Comparison of ENCODE assay signal across 28 cellular contexts in genomic region chrX:49249616-49250015, GRCh38. TPM values are rescaled to one million over a fixed set of nuclear protein-coding genes. Genes with fewer than 3 reads are reported as not detected.
A peak's percentile ranks its signal among the peaks of the same experiment; 100 is the strongest.
DNase-seq lines count a peak whose midpoint lies in the region; ATAC-seq, FAIRE-seq and TF ChIP-seq lines count a peak whose summit lies in the region.
"Had no signal": no experiment of that assay in that cellular context is flagged by ENCODE, and none has a peak within 500 bp of the region (broad histone marks: within the 10 kb centered on the region; RNA-seq: fewer than 3 reads in every experiment).

No MANE protein-coding gene starts in this region.

- FAIRE-seq in kidney (lab: Jason Lieb, UNC), result no peak
- FAIRE-seq: A204.1, GM12892, GM19239, H1 had no signal

- POLR2A ChIA-PET in activated CD8-positive, alpha-beta T cell treated with anti-CD3 and anti-CD28 coated beads, Interleukin-2, amount 10 ng/mL, durations not matched to agents 7 days and 5 days (lab: Charles Lee), result interaction anchor here (0.6 to 1.4 kb wide), 3 partner anchors 9 to 83 kb away, joined by 3 to 4 read pairs (median 4); no protein-coding TSS in a partner anchor

- H3K4me1 ChIP-seq in kidney (ENCODE audit: control insufficient read depth in 1 of 2, insufficient read depth in 1 of 2, low read depth in 1 of 2, low read length in 2 of 2), result no peaks in the 10 kb centered on the region
- H3K4me1 ChIP-seq in spleen, result peaks cover 0 to 9% (median 0%) of the 10 kb centered on the region in 6 donors
- H3K4me1 ChIP-seq: BE2C had no signal

- H3K36me3 ChIP-seq in kidney (ENCODE audit: control insufficient read depth in 1 of 2, insufficient read depth in 2 of 2, low read length in 2 of 2) (peaks cover 0 to 4% of the 10 kb centered on the region in 2 donors), spleen (peaks cover 0 to 70% (median 30%) of the 10 kb centered on the region in 6 donors)
- H3K36me3 ChIP-seq: BE2C had no signal

- CTCF ChIA-PET in activated CD8-positive, alpha-beta T cell treated with anti-CD3 and anti-CD28 coated beads, Interleukin-2, amount 10 ng/mL, durations not matched to agents 7 days and 5 days (lab: Charles Lee), result no interaction called here

- no peak overlapping the region for H3K4me3 ChIP-seq in kidney (ENCODE audit: low read length in 2 of 2)
- H3K4me3 ChIP-seq in spleen, result no peak overlapping the region
- H3K4me3 ChIP-seq: BLaER1 treated with 17β-estradiol and CSF1 and Interleukin-3, amounts not matched to agents 10 nM and 100 nM; GM23248 had no signal

- H3K27me3 ChIP-seq in spleen (replicated peaks in 1 of 7), result no peaks in the 10 kb centered on the region
- H3K27me3 ChIP-seq: BE2C had no signal

- no peaks in the 10 kb centered on the region for H3K27me3 Mint-ChIP-seq in activated CD8-positive, alpha-beta T cell treated with anti-CD3 and anti-CD28 coated beads, Interleukin-2, amount 10 ng/mL, durations not matched to agents 7 days and 5 days (ENCODE audit: low read depth)
- H3K27me3 Mint-ChIP-seq: CD4-positive, alpha-beta memory T cell had no signal

- WGBS in spleen, 5 donors, result 81 to 94% (median 90%) methylated on average over 2 to 9 of the region's 9 CpGs

- H3K9me3 ChIP-seq in kidney (ENCODE audit: control insufficient read depth in 1 of 2, low read length in 2 of 2) (no peaks in the 10 kb centered on the region), spleen (no peaks in the 10 kb centered on the region)
- H3K9me3 ChIP-seq: BE2C; BLaER1 treated with 17β-estradiol and CSF1 and Interleukin-3, amounts not matched to agents 10 nM and 100 nM had no signal

- intact Hi-C loops in kidney (cut with DNase I) (no loop called here), spleen (cut with DNase I; ENCODE audit: low total_unique reads) (no loop called here)

- ATAC-seq in activated CD4-positive, CD25-positive, alpha-beta regulatory T cell treated with anti-CD3 and anti-CD28 coated beads, Interleukin-2, amount 50 U/mL, for 24 hours, result peak; percentile 2
- ATAC-seq in activated CD8-positive, alpha-beta T cell treated with anti-CD3 and anti-CD28 coated beads, Interleukin-2, amount 10 ng/mL, durations not matched to agents 7 days and 5 days, result no peak
- ATAC-seq: HCT116 had no signal

- DNase-seq in activated CD4-positive, CD25-positive, alpha-beta regulatory T cell (lab: John Stamatoyannopoulos, UW), result no peak
- DNase-seq in activated CD8-positive, alpha-beta T cell treated with anti-CD3 and anti-CD28 coated beads, Interleukin-2, amount 10 ng/mL, durations not matched to agents 7 days and 5 days, result no peak
- DNase-seq in kidney, result peak; percentile 41
- DNase-seq in HuH-7 (ENCODE audit: low spot score), result no peak
- DNase-seq in spleen, result no peak
- DNase-seq in activated CD4-positive, alpha-beta T cell treated with anti-CD3 and anti-CD28 coated beads for 48 hours, result no peak
- no peak for DNase-seq in NOMO-1 treated with DMSO at 0.1 percent for 48 hours (lab: John Stamatoyannopoulos, UW; ENCODE audit: unreplicated experiment)
- DNase-seq: ACHN; AML-193; BE2C; Calu3; CD4-positive, alpha-beta memory T cell; COR-L47; DMS53; DMS79 treated with DMSO at 0.1 percent for 48 hours; GM23248; H9 had no signal

- no peak overlapping the region for H3K9ac ChIP-seq in kidney (ENCODE audit: low read length in 2 of 2)
- H3K9ac ChIP-seq: BLaER1 treated with 17β-estradiol and CSF1 and Interleukin-3, amounts not matched to agents 10 nM and 100 nM; GM23248 had no signal

- no peak overlapping the region for H3K4me3 Mint-ChIP-seq in activated CD8-positive, alpha-beta T cell treated with anti-CD3 and anti-CD28 coated beads, Interleukin-2, amount 10 ng/mL, durations not matched to agents 7 days and 5 days
- H3K4me3 Mint-ChIP-seq: CD14-positive monocyte; CD4-positive, alpha-beta memory T cell; H9 had no signal

- H3K27ac ChIP-seq in kidney (ENCODE audit: low read depth in 2 of 2, low read length in 2 of 2) (no peak overlapping the region), spleen (no peak overlapping the region)
- H3K27ac ChIP-seq: 22Rv1; BLaER1 treated with 17β-estradiol and CSF1 and Interleukin-3, amounts not matched to agents 10 nM and 100 nM; GM23248 had no signal

- H3K9me3 Mint-ChIP-seq in activated CD8-positive, alpha-beta T cell treated with anti-CD3 and anti-CD28 coated beads, Interleukin-2, amount 10 ng/mL, durations not matched to agents 7 days and 5 days (ENCODE audit: insufficient read depth), result no peaks in the 10 kb centered on the region
- H3K9me3 Mint-ChIP-seq: CD14-positive monocyte had no signal

- peak overlapping the region; percentile 11 for H3K27ac Mint-ChIP-seq in activated CD8-positive, alpha-beta T cell treated with anti-CD3 and anti-CD28 coated beads, Interleukin-2, amount 10 ng/mL, durations not matched to agents 7 days and 5 days

- TF ChIP-seq CTCF in kidney (IDR thresholded peaks at IDR 0.05; ENCODE audit: borderline replicate concordance, extremely low read depth, insufficient read depth) (no peak), spleen (IDR thresholded peaks at IDR 0.05 in 8 of 11, conservative IDR thresholded peaks at IDR 0.05 in 3 of 11) (no peak)

- peaks cover 14% of the 10 kb centered on the region for H3K4me1 Mint-ChIP-seq in activated CD8-positive, alpha-beta T cell treated with anti-CD3 and anti-CD28 coated beads, Interleukin-2, amount 10 ng/mL, durations not matched to agents 7 days and 5 days (ENCODE audit: low read depth)
- H3K4me1 Mint-ChIP-seq: H9 had no signal

- no peak for TF ChIP-seq POLR2A in spleen (IDR thresholded peaks at IDR 0.05)

- peaks cover 28% of the 10 kb centered on the region for H3K36me3 Mint-ChIP-seq in activated CD8-positive, alpha-beta T cell treated with anti-CD3 and anti-CD28 coated beads, Interleukin-2, amount 10 ng/mL, durations not matched to agents 7 days and 5 days (ENCODE audit: low read depth)

RNA-seq across cellular contexts. Expression of gene CCDC22, which starts 14.3 kb away (rescaled TPM):
- 10 to 100 TPM; 27.3 to 32.2 TPM for total RNA-seq in activated CD8-positive, alpha-beta T cell treated with anti-CD3 and anti-CD28 coated beads, Interleukin-2, amount 10 ng/mL, durations not matched to agents 7 days and 5 days
- total RNA-seq in kidney (18.5 TPM), spleen (10 to 100 TPM; 18.9 to 26.4 (median 21.4) TPM)
- polyA plus RNA-seq in kidney (ENCODE audit: insufficient read depth, low read depth, low replicate concordance) (13.4 TPM), spleen (10 to 100 TPM; 14.9 to 19.9 (median 19.7) TPM)

RNA-seq across cellular contexts. Expression of gene FOXP3, which starts 14.9 kb away (rescaled TPM):
- total RNA-seq in activated CD8-positive, alpha-beta T cell treated with anti-CD3 and anti-CD28 coated beads, Interleukin-2, amount 10 ng/mL, durations not matched to agents 7 days and 5 days, result 10 to 100 TPM; 14.6 to 15.4 TPM
- total RNA-seq in kidney (2.0 TPM), spleen (1 to 10 TPM in 4 of 7 donors, under 1 TPM in 3; 0.26 to 3.9 (median 1.8) TPM)
- polyA plus RNA-seq in kidney (ENCODE audit: insufficient read depth, low read depth, low replicate concordance) (0.45 TPM), spleen (1 to 10 TPM in 2 of 3 donors, under 1 TPM in 1; 0.58 to 1.2 (median 1.1) TPM)
- total RNA-seq: Daoy, G401, GM23248 had no signal

RNA-seq across cellular contexts. Expression of gene CACNA1F, which starts 16.5 kb away (rescaled TPM):
- under 1 TPM; 0.11 to 0.18 TPM for total RNA-seq in activated CD8-positive, alpha-beta T cell treated with anti-CD3 and anti-CD28 coated beads, Interleukin-2, amount 10 ng/mL, durations not matched to agents 7 days and 5 days
- total RNA-seq in kidney (0.25 TPM), spleen (1 to 10 TPM in 5 of 7 donors, under 1 TPM in 2; 0.63 to 2.9 (median 1.2) TPM)
- polyA plus RNA-seq in kidney (ENCODE audit: insufficient read depth, low read depth, low replicate concordance) (0.15 TPM), spleen (under 1 TPM; 0.55 to 0.67 (median 0.61) TPM)
- total RNA-seq: Calu3, Daoy, G401, GM23248 had no signal
- polyA plus RNA-seq: CD14-positive monocyte, GM23248 had no signal

RNA-seq across cellular contexts. Expression of gene PPP1R3F, which starts 20.0 kb away (rescaled TPM):
- total RNA-seq in activated CD8-positive, alpha-beta T cell treated with anti-CD3 and anti-CD28 coated beads, Interleukin-2, amount 10 ng/mL, durations not matched to agents 7 days and 5 days, result 1 to 10 TPM; 8.0 to 8.5 TPM
- total RNA-seq in kidney (4.5 TPM), spleen (1 to 10 TPM; 5.1 to 8.9 (median 6.3) TPM)
- polyA plus RNA-seq in kidney (ENCODE audit: insufficient read depth, low read depth, low replicate concordance) (5.1 TPM), spleen (1 to 10 TPM; 2.2 to 3.8 (median 3.0) TPM)

RNA-seq across cellular contexts. Expression of gene SYP, which starts 49.6 kb away (rescaled TPM):
- total RNA-seq in activated CD8-positive, alpha-beta T cell treated with anti-CD3 and anti-CD28 coated beads, Interleukin-2, amount 10 ng/mL, durations not matched to agents 7 days and 5 days, result 1 to 10 TPM; 1.1 to 2.6 TPM
- total RNA-seq in kidney (4.0 TPM), spleen (1 to 10 TPM in 5 of 7 donors, under 1 TPM in 2; 0.52 to 3.6 (median 1.5) TPM)
- polyA plus RNA-seq in kidney (ENCODE audit: insufficient read depth, low read depth, low replicate concordance) (7.2 TPM), spleen (1 to 10 TPM in 2 of 3 donors, under 1 TPM in 1; 0.48 to 2.1 (median 1.3) TPM)
